ENCODE assay signal across 11 cellular contexts in the genomic region with DNA sequence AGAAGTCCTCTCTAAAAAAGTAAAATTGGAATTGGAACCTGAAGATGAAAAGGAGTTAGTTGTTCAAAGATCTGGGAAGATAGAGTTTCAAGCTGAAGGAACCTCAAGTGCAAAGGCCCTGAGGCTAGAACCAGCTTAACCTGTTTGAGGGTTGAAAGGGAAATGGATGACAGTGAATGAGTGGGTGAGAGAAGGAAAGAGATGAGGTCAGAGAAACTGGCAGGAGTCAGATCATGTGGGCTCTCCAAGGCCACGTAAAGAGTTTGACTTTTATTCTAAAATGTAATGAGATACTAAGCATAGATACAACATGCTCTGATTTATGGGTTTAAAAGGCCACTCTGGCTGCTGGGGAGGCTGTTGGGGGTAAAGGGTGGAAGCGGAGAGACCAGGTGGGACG. TPM values are rescaled to one million over a fixed set of nuclear protein-coding genes. Genes with fewer than 3 reads are reported as not detected.
DNase-seq lines count a peak whose midpoint lies in the region; ATAC-seq, FAIRE-seq and TF ChIP-seq lines count a peak whose summit lies in the region.
"Had no signal": no experiment of that assay in that cellular context is flagged by ENCODE, and none has a peak within 500 bp of the region (broad histone marks: within the 10 kb centered on the region; RNA-seq: fewer than 3 reads in every experiment).

No MANE protein-coding gene starts in this region.

- no peak overlapping the region for H3K27ac Mint-ChIP-seq in GM23338
- peak overlapping the region; percentile 36 for H3K27ac Mint-ChIP-seq in activated naive CD8-positive, alpha-beta T cell treated with anti-CD3 and anti-CD28 coated beads for 36 hours

- no peak for ATAC-seq in GM23338
- ATAC-seq in GM19395 (IDR thresholded peaks at IDR 0.05; ENCODE audit: unreplicated experiment), result no peak
- ATAC-seq: activated T-cell treated with anti-CD3 and anti-CD28 coated beads, Interleukin-2, amount 50 U/mL, for 4 hours had no signal

- peaks cover 26% of the 10 kb centered on the region for H3K79me2 ChIP-seq in GM23338 (replicated peaks; ENCODE audit: insufficient read depth)
- H3K79me2 ChIP-seq in keratinocyte (ENCODE audit: control insufficient read depth, insufficient read depth, low read length), result peaks cover 25% of the 10 kb centered on the region

- no peaks in the 10 kb centered on the region for H3K36me3 ChIP-seq in BLaER1 treated with 17β-estradiol and CSF1 and Interleukin-3, amounts not matched to agents 10 nM and 100 nM
- H3K36me3 ChIP-seq in GM23338 (ENCODE audit: insufficient read depth), result no peaks in the 10 kb centered on the region
- no peaks in the 10 kb centered on the region for H3K36me3 ChIP-seq in keratinocyte (ENCODE audit: control insufficient read depth in 2 of 2, extremely low read depth in 1 of 2, insufficient read depth in 2 of 2, low read length in 2 of 2)
- no peaks in the 10 kb centered on the region for H3K36me3 ChIP-seq in right atrium auricular region

- dilution Hi-C loops in keratinocyte (cut with MboI; ENCODE audit: extremely low pct_ligation_motif_present, low sequenced_read_pairs), result no loop called here

- H3K9me2 ChIP-seq in GM23338 (ENCODE audit: insufficient read depth), result no peaks in the 10 kb centered on the region

- H3K4me3 ChIP-seq in BLaER1 treated with 17β-estradiol and CSF1 and Interleukin-3, amounts not matched to agents 10 nM and 100 nM, result no peak overlapping the region
- H3K4me3 ChIP-seq in GM23338 (no peak overlapping the region), keratinocyte (ENCODE audit: control insufficient read depth in 2 of 3, extremely low read depth in 1 of 3, insufficient read depth in 2 of 3, low read depth in 1 of 3, low read length in 3 of 3) (no peak overlapping the region), right atrium auricular region (no peak overlapping the region)

- H3K27me3 Mint-ChIP-seq in GM23338 (ENCODE audit: insufficient read depth, low read depth, poor library complexity), result peaks cover 5% of the 10 kb centered on the region
- peaks cover 3% of the 10 kb centered on the region for H3K27me3 Mint-ChIP-seq in activated naive CD8-positive, alpha-beta T cell treated with anti-CD3 and anti-CD28 coated beads for 36 hours

- H2AFZ ChIP-seq in GM23338, result no peak overlapping the region
- H2AFZ ChIP-seq in keratinocyte (ENCODE audit: control insufficient read depth, low read length), result peak overlapping the region; percentile 38

- DNase-seq in GM23338 (ENCODE audit: low spot score) (peak; percentile 26), keratinocyte (ENCODE audit: low read depth, low spot score) (peak; percentile 75), right atrium auricular region (ENCODE audit: low spot score) (no peak), NCI-H526 (lab: John Stamatoyannopoulos, UW) (no peak), SKM-1 (lab: John Stamatoyannopoulos, UW; ENCODE audit: unreplicated experiment) (no peak)
- no peak for DNase-seq in activated naive CD8-positive, alpha-beta T cell treated with anti-CD3 and anti-CD28 coated beads for 36 hours
- DNase-seq: activated T-cell treated with anti-CD3 and anti-CD28 coated beads, Interleukin-2, amount 50 U/mL, for 4 hours; NCI-H187 treated with DMSO at 0.1 percent for 48 hours had no signal

- H3K9ac ChIP-seq in BLaER1 treated with 17β-estradiol and CSF1 and Interleukin-3, amounts not matched to agents 10 nM and 100 nM, result no peak overlapping the region
- H3K9ac ChIP-seq in keratinocyte (ENCODE audit: control insufficient read depth, extremely low read depth, insufficient read depth, low read length), result peak overlapping the region; percentile 38

- no peaks in the 10 kb centered on the region for H3K9me3 Mint-ChIP-seq in GM23338
- H3K9me3 Mint-ChIP-seq in activated naive CD8-positive, alpha-beta T cell treated with anti-CD3 and anti-CD28 coated beads for 36 hours, result no peaks in the 10 kb centered on the region
- H3K9me3 Mint-ChIP-seq: activated T-cell treated with anti-CD3 and anti-CD28 coated beads, Interleukin-2, amount 50 U/mL, for 4 hours had no signal

- no peak for TF ChIP-seq CTCF in GM23338 (conservative IDR thresholded peaks at IDR 0.05; ENCODE audit: low read depth in 2 of 2)
- TF ChIP-seq CTCF in keratinocyte (optimal IDR thresholded peaks at IDR 0.05 in 1 of 3, IDR thresholded peaks at IDR 0.05 in 1 of 3, conservative IDR thresholded peaks at IDR 0.05 in 1 of 3; ENCODE audit: extremely low read depth in 1 of 3, insufficient read depth in 2 of 3, low read length in 3 of 3), result no peak
- TF ChIP-seq CTCF in right atrium auricular region (IDR thresholded peaks at IDR 0.05), result no peak

- H3K27me3 ChIP-seq in BLaER1 treated with 17β-estradiol and CSF1 and Interleukin-3, amounts not matched to agents 10 nM and 100 nM, result no peaks in the 10 kb centered on the region
- H3K27me3 ChIP-seq in GM23338 (ENCODE audit: insufficient read depth) (no peaks in the 10 kb centered on the region), keratinocyte (ENCODE audit: control insufficient read depth, extremely low read depth, insufficient read depth, low read length) (no peaks in the 10 kb centered on the region), right atrium auricular region (no peaks in the 10 kb centered on the region)

- peak overlapping the region in 7 of 11 experiments; percentile 69 to 96 (median 87); a peak in 11 of 22 replicates for H3K4me2 ChIP-seq in BLaER1 treated with 17β-estradiol and CSF1 and Interleukin-3, amounts not matched to agents 10 nM and 100 nM
- H3K4me2 ChIP-seq in GM23338, result no peak overlapping the region
- peak overlapping the region; percentile 27 for H3K4me2 ChIP-seq in keratinocyte (ENCODE audit: control insufficient read depth, extremely low read depth, insufficient read depth, low read depth, low read length)

- H3F3A ChIP-seq in GM23338 (replicated peaks; ENCODE audit: low read depth), result no peaks in the 10 kb centered on the region

- no peak for FAIRE-seq in keratinocyte (lab: Jason Lieb, UNC)
- FAIRE-seq: H54 had no signal

- peak overlapping the region in 1 of 11 experiments; percentile 2; a peak in 1 of 22 replicates for H3K27ac ChIP-seq in BLaER1 treated with 17β-estradiol and CSF1 and Interleukin-3, amounts not matched to agents 10 nM and 100 nM
- no peak overlapping the region for H3K27ac ChIP-seq in GM23338 (ENCODE audit: low read depth)
- peak overlapping the region; percentile 68 for H3K27ac ChIP-seq in keratinocyte (ENCODE audit: control insufficient read depth, insufficient read depth, low read length)
- H3K27ac ChIP-seq in right atrium auricular region, result no peak overlapping the region

- no peaks in the 10 kb centered on the region for H3K9me3 ChIP-seq in BLaER1 treated with 17β-estradiol and CSF1 and Interleukin-3, amounts not matched to agents 10 nM and 100 nM (replicated peaks in 1 of 11)
- H3K9me3 ChIP-seq in keratinocyte (ENCODE audit: control insufficient read depth, low read depth, low read length) (no peaks in the 10 kb centered on the region), right atrium auricular region (no peaks in the 10 kb centered on the region)

- no peaks in the 10 kb centered on the region for H3K9me1 ChIP-seq in keratinocyte (ENCODE audit: control insufficient read depth, extremely low read depth, insufficient read depth, low read length)

- H3K4me3 Mint-ChIP-seq in GM23338, result no peak overlapping the region
- H3K4me3 Mint-ChIP-seq in activated naive CD8-positive, alpha-beta T cell treated with anti-CD3 and anti-CD28 coated beads for 36 hours, result peak overlapping the region; percentile 23

- H3K4me1 ChIP-seq in BLaER1 treated with 17β-estradiol and CSF1 and Interleukin-3, amounts not matched to agents 10 nM and 100 nM, result peaks cover 17 to 25% (median 20%) of the 10 kb centered on the region in 10 experiments
- H3K4me1 ChIP-seq in GM23338 (ENCODE audit: insufficient read depth), result peaks cover 11% of the 10 kb centered on the region
- H3K4me1 ChIP-seq in keratinocyte (ENCODE audit: control insufficient read depth, extremely low read depth, insufficient read depth, low read length), result peaks cover 23% of the 10 kb centered on the region
- H3K4me1 ChIP-seq in right atrium auricular region, result peaks cover 0 to 28% of the 10 kb centered on the region in 2 donors

- H4K20me1 ChIP-seq in BLaER1 treated with 17β-estradiol and CSF1 and Interleukin-3, amounts not matched to agents 10 nM and 100 nM, result peaks cover 17 to 23% (median 19%) of the 10 kb centered on the region in 11 experiments
- H4K20me1 ChIP-seq in GM23338 (replicated peaks; ENCODE audit: insufficient read depth), result peaks cover 1% of the 10 kb centered on the region; the same call in 1 of the 2 replicates
- peaks cover 16% of the 10 kb centered on the region for H4K20me1 ChIP-seq in keratinocyte (ENCODE audit: control insufficient read depth, extremely low read depth, insufficient read depth, low read length)

- peaks cover 15% of the 10 kb centered on the region for H3K36me3 Mint-ChIP-seq in GM23338 (ENCODE audit: low read depth)
- peaks cover 16% of the 10 kb centered on the region for H3K36me3 Mint-ChIP-seq in activated naive CD8-positive, alpha-beta T cell treated with anti-CD3 and anti-CD28 coated beads for 36 hours

- peaks cover 22% of the 10 kb centered on the region for H3K4me1 Mint-ChIP-seq in GM23338
- peaks cover 22% of the 10 kb centered on the region for H3K4me1 Mint-ChIP-seq in activated naive CD8-positive, alpha-beta T cell treated with anti-CD3 and anti-CD28 coated beads for 36 hours

TF ChIP-seq in GM23338, 12 proteins besides CTCF, POLR2A, EP300 and RAD21:
- TF ChIP-seq ZNF331 (CRISPR knock-in tag; IDR thresholded peaks at IDR 0.05; ENCODE audit: low read depth) (no peak), NANOG (IDR thresholded peaks at IDR 0.05; ENCODE audit: borderline replicate concordance) (no peak), STAT1 (IDR thresholded peaks at IDR 0.05; ENCODE audit: unreplicated experiment) (no peak), EZH2phosphoT487 (IDR thresholded peaks at IDR 0.05; ENCODE audit: unreplicated experiment) (no peak), POLR2AphosphoS5 (IDR thresholded peaks at IDR 0.05; ENCODE audit: low read depth) (no peak)

RNA-seq across cellular contexts. Expression of a gene that starts 2.5 kb away (rescaled TPM):
- 117 and 137 TPM in 2 replicates for total RNA-seq in GM23338 (2014; rRNA removed; shearing (Covaris generic))
- 31.1 and 33.1 TPM in 2 replicates for polyA plus RNA-seq in GM23338 (2016; fragmentation: Nextera tagmentation; extraction: Ambion mirVana)
- total RNA-seq in activated naive CD8-positive, alpha-beta T cell treated with anti-CD3 and anti-CD28 coated beads for 36 hours, result 100 to 1,000 TPM; 142 to 148 TPM
- polyA plus RNA-seq in keratinocyte, result 141 to 253 TPM (median 168 TPM) in 3 replicates
- 60.5 TPM for polyA plus RNA-seq in keratinocyte (2011; ENCODE audit: low read depth)
- polyA plus RNA-seq in keratinocyte (2011; cell fraction: cytosol; rRNA removed), result 178 and 247 TPM in 2 replicates
- polyA plus RNA-seq in keratinocyte (2011; cell fraction: nucleus; rRNA removed), result 110 and 116 TPM in 2 replicates
- polyA plus RNA-seq in keratinocyte (2012; ENCODE audit: low replicate concordance), result 81.0 and 118 TPM in 2 replicates
- 132 to 176 TPM (median 171 TPM) in 3 replicates for polyA minus RNA-seq in keratinocyte
- 148 TPM for polyA minus RNA-seq in keratinocyte (2011; cell fraction: cytosol; rRNA and poly(A)+ RNA removed)
- polyA minus RNA-seq in keratinocyte (2011; cell fraction: nucleus; rRNA and poly(A)+ RNA removed), result 37.1 and 63.4 TPM in 2 replicates
- 10 to 100 TPM; 58.3 to 85.6 TPM for total RNA-seq in right atrium auricular region

Comparison
In these comparisons a context has a peak if more than half of its experiments do, and no peak if none do; other contexts are left out.
1. DNase-seq: peak in GM23338 (single experiment) and keratinocyte (single experiment); none in activated naive CD8-positive, alpha-beta T cell treated with anti-CD3 and anti-CD28 coated beads for 36 hours (single experiment), right atrium auricular region (single experiment), NCI-H526 (0 of 2) and SKM-1 (single experiment).